Comparison of ENCODE assay signal across 2 cellular contexts in the genomic region with DNA sequence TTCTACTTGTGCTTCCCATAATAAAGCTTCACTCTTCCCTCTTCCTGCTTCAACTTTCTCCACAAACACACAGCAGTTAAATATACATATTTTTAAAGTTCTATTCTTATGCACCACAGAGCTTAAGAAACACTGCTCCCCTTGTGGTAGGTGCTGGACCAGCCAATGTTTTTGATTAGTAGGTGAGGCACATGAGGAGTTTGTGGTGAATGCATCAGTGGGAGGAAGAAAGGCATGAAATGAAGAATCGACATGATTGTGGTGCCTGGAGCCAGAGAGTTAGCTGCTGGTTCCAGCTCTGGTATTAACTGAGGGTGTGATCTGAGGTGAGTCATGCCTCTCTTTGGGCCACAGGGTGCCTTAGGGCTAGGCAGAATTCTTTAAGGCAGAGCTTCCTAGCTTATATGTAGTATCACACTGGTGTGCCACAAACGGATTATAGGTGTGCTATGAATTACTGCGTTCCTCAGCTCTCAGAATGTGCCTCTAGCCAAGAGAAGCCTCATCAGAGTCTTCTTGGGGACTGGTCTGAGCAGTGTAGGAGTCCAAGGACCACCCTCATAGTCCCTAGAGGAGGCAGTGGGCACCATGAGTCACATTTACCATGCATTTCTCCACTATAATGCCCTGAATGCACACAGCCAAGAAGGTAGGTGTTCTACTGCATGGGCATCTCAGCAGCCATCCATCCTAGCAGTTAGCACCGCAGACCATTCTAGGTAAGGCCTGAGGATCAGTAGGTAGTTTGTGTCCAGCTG.
TF ChIP-seq lines count a peak whose summit lies in the region.

No MANE protein-coding gene starts in this region.

TF ChIP-seq in SK-N-SH treated with all-trans-retinoic acid at 6 μM for 48 hours, 23 proteins besides CTCF, POLR2A, EP300 and RAD21 (continued from another document):
- TF ChIP-seq, protein P1, sequence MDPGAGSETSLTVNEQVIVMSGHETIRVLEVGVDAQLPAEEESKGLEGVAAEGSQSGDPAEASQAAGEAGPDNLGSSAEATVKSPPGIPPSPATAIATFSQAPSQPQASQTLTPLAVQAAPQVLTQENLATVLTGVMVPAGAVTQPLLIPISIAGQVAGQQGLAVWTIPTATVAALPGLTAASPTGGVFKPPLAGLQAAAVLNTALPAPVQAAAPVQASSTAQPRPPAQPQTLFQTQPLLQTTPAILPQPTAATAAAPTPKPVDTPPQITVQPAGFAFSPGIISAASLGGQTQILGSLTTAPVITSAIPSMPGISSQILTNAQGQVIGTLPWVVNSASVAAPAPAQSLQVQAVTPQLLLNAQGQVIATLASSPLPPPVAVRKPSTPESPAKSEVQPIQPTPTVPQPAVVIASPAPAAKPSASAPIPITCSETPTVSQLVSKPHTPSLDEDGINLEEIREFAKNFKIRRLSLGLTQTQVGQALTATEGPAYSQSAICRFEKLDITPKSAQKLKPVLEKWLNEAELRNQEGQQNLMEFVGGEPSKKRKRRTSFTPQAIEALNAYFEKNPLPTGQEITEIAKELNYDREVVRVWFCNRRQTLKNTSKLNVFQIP (CRISPR knock-in tag; IDR thresholded peaks at IDR 0.05; ENCODE audit: borderline replicate concordance, low read depth), result no peak
- TF ChIP-seq GLIS3 (CRISPR knock-in tag; IDR thresholded peaks at IDR 0.05) (no peak), ISL1 (CRISPR knock-in tag; IDR thresholded peaks at IDR 0.05) (no peak), SNAI2 (CRISPR knock-in tag; IDR thresholded peaks at IDR 0.05) (no peak), BACH2 (CRISPR knock-in tag; IDR thresholded peaks at IDR 0.05; ENCODE audit: borderline replicate concordance) (no peak), ZNF565 (CRISPR knock-in tag; conservative IDR thresholded peaks at IDR 0.05; ENCODE audit: low read depth) (no peak), ZFP3 (CRISPR knock-in tag; IDR thresholded peaks at IDR 0.05) (no peak), CSDC2 (CRISPR knock-in tag; IDR thresholded peaks at IDR 0.05) (no peak), PPARA (CRISPR knock-in tag; IDR thresholded peaks at IDR 0.05; ENCODE audit: borderline replicate concordance) (no peak), OSR1 (CRISPR knock-in tag; IDR thresholded peaks at IDR 0.05) (no peak), ZNF70 (CRISPR knock-in tag; IDR thresholded peaks at IDR 0.05) (no peak), ESRRG (CRISPR knock-in tag; IDR thresholded peaks at IDR 0.05) (no peak), ZC3H10 (CRISPR knock-in tag; IDR thresholded peaks at IDR 0.05) (no peak), ZFP30 (CRISPR knock-in tag; IDR thresholded peaks at IDR 0.05) (no peak)
- TF ChIP-seq, protein P2, sequence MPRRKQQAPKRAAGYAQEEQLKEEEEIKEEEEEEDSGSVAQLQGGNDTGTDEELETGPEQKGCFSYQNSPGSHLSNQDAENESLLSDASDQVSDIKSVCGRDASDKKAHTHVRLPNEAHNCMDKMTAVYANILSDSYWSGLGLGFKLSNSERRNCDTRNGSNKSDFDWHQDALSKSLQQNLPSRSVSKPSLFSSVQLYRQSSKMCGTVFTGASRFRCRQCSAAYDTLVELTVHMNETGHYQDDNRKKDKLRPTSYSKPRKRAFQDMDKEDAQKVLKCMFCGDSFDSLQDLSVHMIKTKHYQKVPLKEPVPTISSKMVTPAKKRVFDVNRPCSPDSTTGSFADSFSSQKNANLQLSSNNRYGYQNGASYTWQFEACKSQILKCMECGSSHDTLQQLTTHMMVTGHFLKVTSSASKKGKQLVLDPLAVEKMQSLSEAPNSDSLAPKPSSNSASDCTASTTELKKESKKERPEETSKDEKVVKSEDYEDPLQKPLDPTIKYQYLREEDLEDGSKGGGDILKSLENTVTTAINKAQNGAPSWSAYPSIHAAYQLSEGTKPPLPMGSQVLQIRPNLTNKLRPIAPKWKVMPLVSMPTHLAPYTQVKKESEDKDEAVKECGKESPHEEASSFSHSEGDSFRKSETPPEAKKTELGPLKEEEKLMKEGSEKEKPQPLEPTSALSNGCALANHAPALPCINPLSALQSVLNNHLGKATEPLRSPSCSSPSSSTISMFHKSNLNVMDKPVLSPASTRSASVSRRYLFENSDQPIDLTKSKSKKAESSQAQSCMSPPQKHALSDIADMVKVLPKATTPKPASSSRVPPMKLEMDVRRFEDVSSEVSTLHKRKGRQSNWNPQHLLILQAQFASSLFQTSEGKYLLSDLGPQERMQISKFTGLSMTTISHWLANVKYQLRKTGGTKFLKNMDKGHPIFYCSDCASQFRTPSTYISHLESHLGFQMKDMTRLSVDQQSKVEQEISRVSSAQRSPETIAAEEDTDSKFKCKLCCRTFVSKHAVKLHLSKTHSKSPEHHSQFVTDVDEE (CRISPR knock-in tag; IDR thresholded peaks at IDR 0.05), result no peak
- TF ChIP-seq, protein P3, sequence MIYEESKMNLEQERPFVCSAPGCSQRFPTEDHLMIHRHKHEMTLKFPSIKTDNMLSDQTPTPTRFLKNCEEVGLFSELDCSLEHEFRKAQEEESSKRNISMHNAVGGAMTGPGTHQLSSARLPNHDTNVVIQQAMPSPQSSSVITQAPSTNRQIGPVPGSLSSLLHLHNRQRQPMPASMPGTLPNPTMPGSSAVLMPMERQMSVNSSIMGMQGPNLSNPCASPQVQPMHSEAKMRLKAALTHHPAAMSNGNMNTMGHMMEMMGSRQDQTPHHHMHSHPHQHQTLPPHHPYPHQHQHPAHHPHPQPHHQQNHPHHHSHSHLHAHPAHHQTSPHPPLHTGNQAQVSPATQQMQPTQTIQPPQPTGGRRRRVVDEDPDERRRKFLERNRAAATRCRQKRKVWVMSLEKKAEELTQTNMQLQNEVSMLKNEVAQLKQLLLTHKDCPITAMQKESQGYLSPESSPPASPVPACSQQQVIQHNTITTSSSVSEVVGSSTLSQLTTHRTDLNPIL (CRISPR knock-in tag; IDR thresholded peaks at IDR 0.05; ENCODE audit: low read depth), result no peak
- TF ChIP-seq, protein P4, sequence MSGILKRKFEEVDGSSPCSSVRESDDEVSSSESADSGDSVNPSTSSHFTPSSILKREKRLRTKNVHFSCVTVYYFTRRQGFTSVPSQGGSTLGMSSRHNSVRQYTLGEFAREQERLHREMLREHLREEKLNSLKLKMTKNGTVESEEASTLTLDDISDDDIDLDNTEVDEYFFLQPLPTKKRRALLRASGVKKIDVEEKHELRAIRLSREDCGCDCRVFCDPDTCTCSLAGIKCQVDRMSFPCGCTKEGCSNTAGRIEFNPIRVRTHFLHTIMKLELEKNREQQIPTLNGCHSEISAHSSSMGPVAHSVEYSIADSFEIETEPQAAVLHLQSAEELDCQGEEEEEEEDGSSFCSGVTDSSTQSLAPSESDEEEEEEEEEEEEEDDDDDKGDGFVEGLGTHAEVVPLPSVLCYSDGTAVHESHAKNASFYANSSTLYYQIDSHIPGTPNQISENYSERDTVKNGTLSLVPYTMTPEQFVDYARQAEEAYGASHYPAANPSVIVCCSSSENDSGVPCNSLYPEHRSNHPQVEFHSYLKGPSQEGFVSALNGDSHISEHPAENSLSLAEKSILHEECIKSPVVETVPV (CRISPR knock-in tag; IDR thresholded peaks at IDR 0.05), result no peak

TF ChIP-seq in GM12878, 131 proteins besides CTCF, POLR2A, EP300 and RAD21 (continued from another document):
- TF ChIP-seq, protein P5, sequence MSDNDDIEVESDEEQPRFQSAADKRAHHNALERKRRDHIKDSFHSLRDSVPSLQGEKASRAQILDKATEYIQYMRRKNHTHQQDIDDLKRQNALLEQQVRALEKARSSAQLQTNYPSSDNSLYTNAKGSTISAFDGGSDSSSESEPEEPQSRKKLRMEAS (IDR thresholded peaks at IDR 0.05; ENCODE audit: low read depth, low read length), result no peak
- TF ChIP-seq, protein P6, sequence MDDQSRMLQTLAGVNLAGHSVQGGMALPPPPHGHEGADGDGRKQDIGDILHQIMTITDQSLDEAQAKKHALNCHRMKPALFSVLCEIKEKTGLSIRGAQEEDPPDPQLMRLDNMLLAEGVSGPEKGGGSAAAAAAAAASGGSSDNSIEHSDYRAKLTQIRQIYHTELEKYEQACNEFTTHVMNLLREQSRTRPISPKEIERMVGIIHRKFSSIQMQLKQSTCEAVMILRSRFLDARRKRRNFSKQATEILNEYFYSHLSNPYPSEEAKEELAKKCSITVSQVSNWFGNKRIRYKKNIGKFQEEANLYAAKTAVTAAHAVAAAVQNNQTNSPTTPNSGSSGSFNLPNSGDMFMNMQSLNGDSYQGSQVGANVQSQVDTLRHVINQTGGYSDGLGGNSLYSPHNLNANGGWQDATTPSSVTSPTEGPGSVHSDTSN (IDR thresholded peaks at IDR 0.05; ENCODE audit: insufficient replicate concordance, low read depth, low read length), result no peak
- 0 out of 2 replicates have a peak, but pooled peaks have one; percentile 20 for TF ChIP-seq ATF7 (IDR thresholded peaks at IDR 0.05; ENCODE audit: low read depth)
- TF ChIP-seq FOS (IDR thresholded peaks at IDR 0.05; ENCODE audit: borderline replicate concordance, extremely low read depth, insufficient read length), result no peak
- no peak for TF ChIP-seq CHD4 (IDR thresholded peaks at IDR 0.05)
- TF ChIP-seq, protein P7, sequence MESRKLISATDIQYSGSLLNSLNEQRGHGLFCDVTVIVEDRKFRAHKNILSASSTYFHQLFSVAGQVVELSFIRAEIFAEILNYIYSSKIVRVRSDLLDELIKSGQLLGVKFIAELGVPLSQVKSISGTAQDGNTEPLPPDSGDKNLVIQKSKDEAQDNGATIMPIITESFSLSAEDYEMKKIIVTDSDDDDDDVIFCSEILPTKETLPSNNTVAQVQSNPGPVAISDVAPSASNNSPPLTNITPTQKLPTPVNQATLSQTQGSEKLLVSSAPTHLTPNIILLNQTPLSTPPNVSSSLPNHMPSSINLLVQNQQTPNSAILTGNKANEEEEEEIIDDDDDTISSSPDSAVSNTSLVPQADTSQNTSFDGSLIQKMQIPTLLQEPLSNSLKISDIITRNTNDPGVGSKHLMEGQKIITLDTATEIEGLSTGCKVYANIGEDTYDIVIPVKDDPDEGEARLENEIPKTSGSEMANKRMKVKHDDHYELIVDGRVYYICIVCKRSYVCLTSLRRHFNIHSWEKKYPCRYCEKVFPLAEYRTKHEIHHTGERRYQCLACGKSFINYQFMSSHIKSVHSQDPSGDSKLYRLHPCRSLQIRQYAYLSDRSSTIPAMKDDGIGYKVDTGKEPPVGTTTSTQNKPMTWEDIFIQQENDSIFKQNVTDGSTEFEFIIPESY (IDR thresholded peaks at IDR 0.05), result no peak
- 0 out of 2 replicates have a peak, but pooled peaks have one; percentile 27 for TF ChIP-seq YY1 (IDR thresholded peaks at IDR 0.05; ENCODE audit: low read depth, low read length)
- no peak for TF ChIP-seq SREBF1 (IDR thresholded peaks at IDR 0.05; ENCODE audit: low read length)
- no peak for TF ChIP-seq ZNF274 (IDR thresholded peaks at IDR 0.05; ENCODE audit: insufficient read depth, insufficient read length)
- TF ChIP-seq IKZF1 (conservative IDR thresholded peaks at IDR 0.05), result 0 out of 2 replicates have a peak, but pooled peaks have one; percentile 56
- no peak for TF ChIP-seq BRCA1 (IDR thresholded peaks at IDR 0.05; ENCODE audit: low read depth, low read length)
- TF ChIP-seq POU2F2 (IDR thresholded peaks at IDR 0.05; ENCODE audit: borderline replicate concordance, low read depth, low read length), result peak; percentile 47; the same call in 1 of the 3 replicates
- no peak for TF ChIP-seq ZNF217 (IDR thresholded peaks at IDR 0.05)
- no peak for TF ChIP-seq FOXK2 (IDR thresholded peaks at IDR 0.05)
- peak; percentile 78 to 80 for TF ChIP-seq BHLHE40 (IDR thresholded peaks at IDR 0.05; ENCODE audit: borderline replicate concordance in 1 of 2, low read depth in 2 of 2, low read length in 1 of 2)
- TF ChIP-seq NR2C2 (IDR thresholded peaks at IDR 0.05; ENCODE audit: borderline replicate concordance, control insufficient read depth, insufficient read length, low read depth), result no peak
- TF ChIP-seq DPF2 (IDR thresholded peaks at IDR 0.05), result peak; percentile 39; the same call in 1 of the 2 replicates
- peak; percentile 81 for TF ChIP-seq RUNX3 (IDR thresholded peaks at IDR 0.05; ENCODE audit: low read length)
- TF ChIP-seq BACH1 (IDR thresholded peaks at IDR 0.05; ENCODE audit: borderline replicate concordance), result no peak
- 0 out of 2 replicates have a peak, but pooled peaks have one; percentile 43 for TF ChIP-seq MTA2 (IDR thresholded peaks at IDR 0.05; ENCODE audit: low read depth)
- TF ChIP-seq, protein P8, sequence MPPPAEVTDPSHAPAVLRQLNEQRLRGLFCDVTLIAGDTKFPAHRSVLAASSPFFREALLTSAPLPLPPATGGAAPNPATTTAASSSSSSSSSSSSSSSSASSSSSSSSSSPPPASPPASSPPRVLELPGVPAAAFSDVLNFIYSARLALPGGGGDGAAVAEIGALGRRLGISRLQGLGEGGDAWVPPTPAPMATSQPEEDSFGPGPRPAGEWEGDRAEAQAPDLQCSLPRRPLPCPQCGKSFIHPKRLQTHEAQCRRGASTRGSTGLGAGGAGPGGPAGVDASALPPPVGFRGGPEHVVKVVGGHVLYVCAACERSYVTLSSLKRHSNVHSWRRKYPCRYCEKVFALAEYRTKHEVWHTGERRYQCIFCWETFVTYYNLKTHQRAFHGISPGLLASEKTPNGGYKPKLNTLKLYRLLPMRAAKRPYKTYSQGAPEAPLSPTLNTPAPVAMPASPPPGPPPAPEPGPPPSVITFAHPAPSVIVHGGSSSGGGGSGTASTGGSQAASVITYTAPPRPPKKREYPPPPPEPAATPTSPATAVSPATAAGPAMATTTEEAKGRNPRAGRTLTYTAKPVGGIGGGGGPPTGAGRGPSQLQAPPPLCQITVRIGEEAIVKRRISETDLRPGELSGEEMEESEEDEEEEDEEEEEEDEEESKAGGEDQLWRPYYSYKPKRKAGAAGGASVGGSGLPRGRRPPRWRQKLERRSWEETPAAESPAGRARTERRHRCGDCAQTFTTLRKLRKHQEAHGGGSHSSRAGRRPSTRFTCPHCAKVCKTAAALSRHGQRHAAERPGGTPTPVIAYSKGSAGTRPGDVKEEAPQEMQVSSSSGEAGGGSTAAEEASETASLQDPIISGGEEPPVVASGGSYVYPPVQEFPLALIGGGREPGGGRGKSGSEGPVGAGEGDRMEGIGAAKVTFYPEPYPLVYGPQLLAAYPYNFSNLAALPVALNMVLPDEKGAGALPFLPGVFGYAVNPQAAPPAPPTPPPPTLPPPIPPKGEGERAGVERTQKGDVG (CRISPR knock-in tag; IDR thresholded peaks at IDR 0.05), result no peak
